In genomic region chr22:23913306-23913660, GRCh38 we compare ENCODE assay signal across 8 cellular contexts. TPM values are rescaled to one million over a fixed set of nuclear protein-coding genes. Genes with fewer than 3 reads are reported as not detected.
DNase-seq lines count a peak whose midpoint lies in the region; ATAC-seq, FAIRE-seq and TF ChIP-seq lines count a peak whose summit lies in the region.

No MANE protein-coding gene starts in this region.

- no peaks in the 10 kb centered on the region for H3K36me3 ChIP-seq in GM06990 (ENCODE audit: control insufficient read depth, insufficient read depth, low read length)
- no peaks in the 10 kb centered on the region for H3K36me3 ChIP-seq in mesodermal cell (ENCODE audit: control insufficient read depth, insufficient read depth, low read length)

- H3K4me3 ChIP-seq in GM06990 (replicated peaks; ENCODE audit: low read depth, low read length) = peak overlapping the region; percentile 85
- peak overlapping the region; percentile 62 for H3K4me3 ChIP-seq in astrocyte of the cerebellum (ENCODE audit: low read depth, low read length)
- peak overlapping the region; percentile 39 for H3K4me3 ChIP-seq in mesodermal cell (ENCODE audit: extremely low read depth, insufficient read depth, low read length, poor library complexity, severe bottlenecking)

- H3K4me1 ChIP-seq in mesodermal cell (ENCODE audit: control insufficient read depth, insufficient read depth, low read length, poor library complexity, severe bottlenecking) = no peaks in the 10 kb centered on the region

- in situ Hi-C loops in astrocyte of the cerebellum (cut with HindIII; ENCODE audit: low sequenced_read_pairs) = no loop called here

- FAIRE-seq in urothelium cell line (lab: Jason Lieb, UNC) = no peak

- peak; percentile 41 for DNase-seq in GM06990 (ENCODE audit: extremely low read depth, insufficient read length)
- no peak for DNase-seq in astrocyte of the cerebellum (ENCODE audit: low read depth)
- no peak for DNase-seq in urothelium cell line (ENCODE audit: low spot score)
- DNase-seq in retina = no peak

- no peak for TF ChIP-seq CTCF in GM06990 (IDR thresholded peaks at IDR 0.05; ENCODE audit: insufficient read depth, low read length, poor library complexity, severe bottlenecking)
- no peak for TF ChIP-seq CTCF in astrocyte of the cerebellum (IDR thresholded peaks at IDR 0.05; ENCODE audit: low read depth, low read length, missing control alignments)

- ATAC-seq in HG03045 (IDR thresholded peaks at IDR 0.05; ENCODE audit: unreplicated experiment) (peak; percentile 3), GM21576 (IDR thresholded peaks at IDR 0.05; ENCODE audit: unreplicated experiment) (no peak), HG03280 (IDR thresholded peaks at IDR 0.05; ENCODE audit: unreplicated experiment) (no peak)

- H3K27me3 ChIP-seq in GM06990 (replicated peaks; ENCODE audit: control insufficient read depth, insufficient read depth, low read length) = no peaks in the 10 kb centered on the region

- H3K27ac ChIP-seq in mesodermal cell (ENCODE audit: low read depth, low read length, severe bottlenecking) = peak overlapping the region; percentile 74

- 17 to 20% methylated on average over 1 of the region's 1 CpG for WGBS in mesodermal cell (ENCODE audit: insufficient coverage in 2 of 2), 2 experiments

- peaks cover 7% of the 10 kb centered on the region for H3K9me3 ChIP-seq in mesodermal cell (ENCODE audit: control insufficient read depth, low read length)

RNA-seq across cellular contexts. Expression of gene MIF, which starts 19.1 kb away (rescaled TPM):
- 781 TPM for polyA plus RNA-seq in mesodermal cell (2013, experiment 1 of 2)
- polyA plus RNA-seq in mesodermal cell (2013, experiment 2 of 2) = 681 TPM

RNA-seq across cellular contexts. Expression of gene GSTT2B, which starts 47.7 kb away (rescaled TPM):
- 9.8 TPM for polyA plus RNA-seq in mesodermal cell (2013, experiment 1 of 2)
- 12.2 TPM for polyA plus RNA-seq in mesodermal cell (2013, experiment 2 of 2)

RNA-seq across cellular contexts. Expression of gene DDTL, which starts 53.4 kb away (rescaled TPM):
- 0.92 TPM for polyA plus RNA-seq in mesodermal cell (2013, experiment 1 of 2)
- polyA plus RNA-seq in mesodermal cell (2013, experiment 2 of 2) = 0.30 TPM

RNA-seq across cellular contexts. Expression of gene SLC2A11, which starts 55.6 kb away (rescaled TPM):
- polyA plus RNA-seq in mesodermal cell (2013, experiment 1 of 2) = 11.6 TPM
- 12.3 TPM for polyA plus RNA-seq in mesodermal cell (2013, experiment 2 of 2)
